ENCODE assay signal across 8 cellular contexts in genomic region chr12:121499929-121500793, GRCh38.
DNase-seq lines count a peak whose midpoint lies in the region; ATAC-seq and FAIRE-seq lines count a peak whose summit lies in the region.

No MANE protein-coding gene starts in this region.

- H3K36me3 ChIP-seq in CD4-positive, CD25-positive, alpha-beta regulatory T cell (ENCODE audit: control insufficient read depth, insufficient read depth, low read length), result peaks cover 9% of the 10 kb centered on the region
- H3K36me3 ChIP-seq in mucosa of stomach (ENCODE audit: control insufficient read depth, insufficient read depth, low read length), result no peaks in the 10 kb centered on the region

- no peaks in the 10 kb centered on the region for H3K27me3 Mint-ChIP-seq in CD4-positive, CD25-positive, alpha-beta regulatory T cell

- peaks cover 8% of the 10 kb centered on the region for H3K4me1 ChIP-seq in CD4-positive, CD25-positive, alpha-beta regulatory T cell (ENCODE audit: control insufficient read depth, insufficient read depth, low read length, poor library complexity, severe bottlenecking)
- H3K4me1 ChIP-seq in mucosa of stomach (ENCODE audit: control insufficient read depth, insufficient read depth, low read length), result no peaks in the 10 kb centered on the region

- H3K9ac ChIP-seq in mucosa of stomach (ENCODE audit: low read length), result peak overlapping the region; percentile 31

- DNase-seq in CD4-positive, CD25-positive, alpha-beta regulatory T cell, result peak; percentile 60 to 69 (median 64)
- DNase-seq in NOMO-1 treated with DMSO at 0.1 percent for 48 hours (lab: John Stamatoyannopoulos, UW; ENCODE audit: unreplicated experiment), result peak; percentile 32
- peak; percentile 23 for DNase-seq in activated CD8-positive, alpha-beta memory T cell treated with anti-CD3 and anti-CD28 coated beads, Interleukin-2, amount 50 U/mL, for 1 hour (ENCODE audit: extremely low read depth)
- DNase-seq in stimulated activated CD8-positive, alpha-beta memory T cell treated with anti-CD3 and anti-CD28 coated beads, Interleukin-2, amount 100 ng/mL, for 1 hour (ENCODE audit: low read depth in 2 of 2), result peak; percentile 48 to 59

- peaks cover 13% of the 10 kb centered on the region for H3K36me3 Mint-ChIP-seq in CD4-positive, CD25-positive, alpha-beta regulatory T cell

- peak; percentile 70 to 75 for ATAC-seq in CD4-positive, CD25-positive, alpha-beta regulatory T cell (ENCODE audit: low read depth in 2 of 2)
- ATAC-seq in HG03457 (IDR thresholded peaks at IDR 0.05; ENCODE audit: unreplicated experiment), result peak; percentile 57
- no peak for ATAC-seq in HG03571 (IDR thresholded peaks at IDR 0.05; ENCODE audit: unreplicated experiment)

- H3K4me1 Mint-ChIP-seq in CD4-positive, CD25-positive, alpha-beta regulatory T cell, result peaks cover 3 to 26% (median 9%) of the 10 kb centered on the region in 4 donors

- H3K27me3 ChIP-seq in CD4-positive, CD25-positive, alpha-beta regulatory T cell (ENCODE audit: control insufficient read depth, insufficient read depth, low read length), result no peaks in the 10 kb centered on the region
- H3K27me3 ChIP-seq in mucosa of stomach (ENCODE audit: control insufficient read depth, insufficient read depth, low read length), result no peaks in the 10 kb centered on the region

- H3K4me3 Mint-ChIP-seq in CD4-positive, CD25-positive, alpha-beta regulatory T cell, result no peak overlapping the region

- H3K9me3 ChIP-seq in CD4-positive, CD25-positive, alpha-beta regulatory T cell (ENCODE audit: control insufficient read depth in 2 of 2, low read length in 2 of 2), result no peaks in the 10 kb centered on the region
- H3K9me3 ChIP-seq in mucosa of stomach (ENCODE audit: control insufficient read depth, low read length), result no peaks in the 10 kb centered on the region

- no peak overlapping the region for H3K27ac ChIP-seq in CD4-positive, CD25-positive, alpha-beta regulatory T cell (ENCODE audit: insufficient read depth, low read length, poor library complexity, severe bottlenecking)

- H3K27ac Mint-ChIP-seq in CD4-positive, CD25-positive, alpha-beta regulatory T cell, result no peak overlapping the region

- no peaks in the 10 kb centered on the region for H3K9me3 Mint-ChIP-seq in CD4-positive, CD25-positive, alpha-beta regulatory T cell

- no peak overlapping the region for H3K4me3 ChIP-seq in CD4-positive, CD25-positive, alpha-beta regulatory T cell (ENCODE audit: low read depth, low read length)
- no peak overlapping the region for H3K4me3 ChIP-seq in mucosa of stomach (ENCODE audit: low read length)

- FAIRE-seq in endometrium (lab: Jason Lieb, UNC), result peak; percentile 88
